ENCODE assay signal across 2 cellular contexts in the genomic region with DNA sequence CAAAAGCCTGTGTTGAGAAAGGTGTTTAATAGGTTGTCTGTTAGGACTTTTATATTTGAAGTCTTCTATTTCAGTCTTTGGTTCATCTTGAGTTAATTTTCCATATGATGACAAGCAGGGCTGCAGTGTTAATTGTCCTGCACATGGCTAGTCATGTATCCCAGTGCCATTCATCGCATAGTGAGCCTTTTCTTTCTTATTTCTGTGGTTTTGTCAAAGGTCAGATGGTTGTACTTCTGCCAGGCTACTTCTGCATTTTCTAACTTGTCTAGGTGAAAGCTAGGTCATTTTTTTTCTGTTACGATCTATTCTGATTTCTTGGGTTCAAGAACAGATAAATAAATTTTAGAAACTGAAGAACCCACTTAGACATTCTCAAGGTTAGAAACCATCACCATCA. TPM values are rescaled to one million over a fixed set of nuclear protein-coding genes. Genes with fewer than 3 reads are reported as not detected.
"Had no signal": no experiment of that assay in that cellular context is flagged by ENCODE, and none has a peak within 500 bp of the region (broad histone marks: within the 10 kb centered on the region; RNA-seq: fewer than 3 reads in every experiment).

No MANE protein-coding gene starts in this region.

RNA-seq across cellular contexts. Expression of a gene that starts 5.7 kb away (rescaled TPM):
- total RNA-seq: G401, GM12878 had no signal
